In genomic region chr5:108345541-108346171, GRCh38 we compare ENCODE assay signal across 8 cellular contexts. TPM values are rescaled to one million over a fixed set of nuclear protein-coding genes. Genes with fewer than 3 reads are reported as not detected.
DNase-seq lines count a peak whose midpoint lies in the region; ATAC-seq, FAIRE-seq and TF ChIP-seq lines count a peak whose summit lies in the region.

No MANE protein-coding gene starts in this region.

- TF ChIP-seq CTCF in AG04449 (IDR thresholded peaks at IDR 0.05; ENCODE audit: insufficient read depth, low read length, missing control alignments) (no peak), GM12865 (IDR thresholded peaks at IDR 0.05; ENCODE audit: insufficient read depth, low read depth, low read length, missing control alignments) (peak; percentile 18), K562 (IDR thresholded peaks at IDR 0.05 in 2 of 3, conservative IDR thresholded peaks at IDR 0.05 in 1 of 3; ENCODE audit: insufficient read depth in 2 of 3, low read depth in 1 of 3, low read length in 3 of 3) (peak in 1 of 3 experiments; percentile 58; a peak in 2 of 6 replicates), lung (IDR thresholded peaks at IDR 0.05; ENCODE audit: control extremely low read depth, extremely low read depth) (peak; percentile 7)

- H3K27ac ChIP-seq in K562 (ENCODE audit: extremely low read depth, low read depth, low read length), result no peak overlapping the region
- H3K27ac ChIP-seq in lung (ENCODE audit: low read depth in 1 of 2, low read length in 1 of 2), result no peak overlapping the region

- H3K79me2 ChIP-seq in K562 (ENCODE audit: control insufficient read depth, insufficient read depth, low read length), result no peaks in the 10 kb centered on the region

- H3K36me3 ChIP-seq in K562 (ENCODE audit: control insufficient read depth, insufficient read depth, low read length) (no peaks in the 10 kb centered on the region), lung (ENCODE audit: control insufficient read depth in 2 of 2, insufficient read depth in 2 of 2, low read length in 2 of 2) (no peaks in the 10 kb centered on the region)

- peak; percentile 70 to 82 for TF ChIP-seq RAD21 in K562 (CRISPR knock-in tag; conservative IDR thresholded peaks at IDR 0.05 in 1 of 2, IDR thresholded peaks at IDR 0.05 in 1 of 2)

- no peaks in the 10 kb centered on the region for H3K9me1 ChIP-seq in K562 (ENCODE audit: control insufficient read depth, insufficient read depth, low read length)

- H3K4me3 ChIP-seq in AG04449 (ENCODE audit: low read depth, low read length) (no peak overlapping the region), GM12865 (ENCODE audit: low read depth, low read length) (no peak overlapping the region), K562 (no peak overlapping the region), lung (no peak overlapping the region)

- no peak for FAIRE-seq in K562 (lab: Jason Lieb, UNC)

- no peaks in the 10 kb centered on the region for H3K27me3 ChIP-seq in K562 (ENCODE audit: control insufficient read depth in 2 of 2, insufficient read depth in 2 of 2, low read length in 2 of 2)
- no peaks in the 10 kb centered on the region for H3K27me3 ChIP-seq in lung (ENCODE audit: control insufficient read depth, insufficient read depth)

- H3K9ac ChIP-seq in K562 (ENCODE audit: insufficient read depth in 1 of 2, low read depth in 2 of 2, low read length in 2 of 2), result no peak overlapping the region

- no peak for TF ChIP-seq EP300 in K562 (IDR thresholded peaks at IDR 0.05; ENCODE audit: low read length)

- POLR2A ChIA-PET in AG04449 (lab: Yijun Ruan, JAX) (no interaction called here), K562 (lab: Yijun Ruan, JAX) (interaction anchor here (0.6 to 1.2 kb wide), 4 partner anchors 73 to 146 kb away, joined by 3 read pairs; no protein-coding TSS in a partner anchor)

- H3K4me1 ChIP-seq in K562 (replicated peaks in 1 of 2; ENCODE audit: control insufficient read depth in 2 of 2, insufficient read depth in 2 of 2, low read length in 2 of 2) (no peaks in the 10 kb centered on the region), lung (ENCODE audit: control insufficient read depth in 2 of 2, insufficient read depth in 2 of 2, low read length in 2 of 2) (peaks cover 0 to 4% of the 10 kb centered on the region in 2 donors)

- 50% methylated on average over 2 of the region's 2 CpGs for WGBS in K562 (ENCODE audit: insufficient coverage, low coverage, missing lambda C conversion rate)
- 93 to 95% methylated on average over 2 of the region's 2 CpGs for WGBS in lung, 2 donors

- CTCF ChIA-PET in AG04449 (lab: Yijun Ruan, JAX) (interaction anchor here (0.9 to 7.2 kb wide), 14 partner anchors 10 to 198 kb away, joined by 3 to 132 read pairs (median 4); no protein-coding TSS in a partner anchor), K562 (lab: Yijun Ruan, JAX; ENCODE audit: low intra/inter-chr PET ratio) (interaction anchor here (1.2 to 2.2 kb wide), 3 partner anchors 83 to 197 kb away, joined by 4 to 18 read pairs (median 6); no protein-coding TSS in a partner anchor)

- no peak overlapping the region for H3K4me2 ChIP-seq in K562 (ENCODE audit: insufficient read depth, low read length)

- TF ChIP-seq POLR2A in K562 (conservative IDR thresholded peaks at IDR 0.05), result no peak

- H4K20me1 ChIP-seq in K562 (replicated peaks; ENCODE audit: control insufficient read depth, insufficient read depth, low read length), result no peaks in the 10 kb centered on the region

- in situ Hi-C loops in K562 (cut with MboI), result no loop called here

- intact Hi-C loops in K562 (cut with micrococcal nuclease), result loop anchor here (1.0 to 10.0 kb wide), 3 partner anchors 85 to 671 kb away; partner anchors contain the start of gene EFNA5

- H3K9me3 ChIP-seq in K562 (replicated peaks; ENCODE audit: control insufficient read depth, insufficient read depth, low read depth, low read length) (no peaks in the 10 kb centered on the region), lung (ENCODE audit: control insufficient read depth in 2 of 2, insufficient read depth in 1 of 2, low read length in 1 of 2) (no peaks in the 10 kb centered on the region)

- H2AFZ ChIP-seq in K562 (ENCODE audit: low read depth, low read length), result no peak overlapping the region

- DNase-seq in AG04449 (ENCODE audit: low read depth, low spot score) (peak; percentile 7), GM12865 (ENCODE audit: low read depth) (peak; percentile 42), NCI-H2227 (lab: John Stamatoyannopoulos, UW; ENCODE audit: unreplicated experiment) (peak; percentile 47), K562 (ENCODE audit: extremely low read depth in 1 of 4, low spot score in 3 of 4) (peak in 2 of 4 experiments; percentile 9 to 55), lung (ENCODE audit: low spot score) (no peak)
- no peak for DNase-seq in activated naive CD4-positive, alpha-beta T cell treated with anti-CD3 and anti-CD28 coated beads, Interleukin-2, amount 50 U/mL, for 16 hours
- DNase-seq in activated CD8-positive, alpha-beta memory T cell treated with anti-CD3 and anti-CD28 coated beads for 24 hours, result no peak

- peak; percentile 77 for ATAC-seq in HG02981 (IDR thresholded peaks at IDR 0.05; ENCODE audit: unreplicated experiment)
- peak; percentile 74 for ATAC-seq in K562
- no peak for ATAC-seq in lung (ENCODE audit: insufficient read depth, low FRiP score)

- BruUV-seq in K562 (replicated peaks; lab: Mats Ljungman, UMichigan), result no TSS peak

TF ChIP-seq in K562, 482 proteins besides CTCF, POLR2A, EP300 and RAD21:
- TF ChIP-seq WHSC1 (IDR thresholded peaks at IDR 0.05; ENCODE audit: low read length) (no peak), DEAF1 (CRISPR knock-in tag; IDR thresholded peaks at IDR 0.05) (peak; percentile 22; the same call in 1 of the 2 replicates), ZNF280A (IDR thresholded peaks at IDR 0.05; ENCODE audit: low read depth, partially characterized antibody) (no peak), ZNF586 (CRISPR knock-in tag; conservative IDR thresholded peaks at IDR 0.05) (no peak), SMC3 (conservative IDR thresholded peaks at IDR 0.05; ENCODE audit: insufficient read depth, low read depth, low read length) (0 out of 2 replicates have a peak, but pooled peaks have one; percentile 13), MAFG (tag; conservative IDR thresholded peaks at IDR 0.05) (peak; percentile 73), MAFF (IDR thresholded peaks at IDR 0.05; ENCODE audit: low read length) (peak; percentile 19; the same call in 1 of the 2 replicates), C11orf30 (IDR thresholded peaks at IDR 0.05; ENCODE audit: low read depth) (peak; percentile 70), ZNF316 (IDR thresholded peaks at IDR 0.05) (peak; percentile 83)

RNA-seq across cellular contexts. Expression of gene FBXL17, which starts 36.2 kb away (rescaled TPM):
- total RNA-seq in K562 (2011; cell fraction: chromatin; rRNA removed; ENCODE audit: low replicate concordance), result 5.1 and 5.3 TPM in 2 replicates
- 4.3 and 4.8 TPM in 2 replicates for total RNA-seq in K562 (2011; cell fraction: nucleolus; rRNA removed)
- 3.3 and 4.2 TPM in 2 replicates for total RNA-seq in K562 (2011; cell fraction: nucleoplasm; rRNA removed)
- total RNA-seq in K562 (2014; rRNA removed), result 1.8 and 2.2 TPM in 2 replicates
- 4.1 and 5.2 TPM in 2 replicates for total RNA-seq in K562 (2014; rRNA removed; fragmentation: Illumina TruSeq; extraction: Trizol)
- total RNA-seq in K562 (2015; rRNA removed; fragmentation: Illumina TruSeq; extraction: Trizol), result 5.0 and 5.4 TPM in 2 replicates
- total RNA-seq in K562 (2021), result 3.0 and 3.1 TPM in 2 replicates
- polyA plus RNA-seq in K562 (2011; rRNA removed), result 0.87 and 1.3 TPM in 2 replicates
- polyA plus RNA-seq in K562 (2011; cell fraction: cytosol; rRNA removed), result 0.40 and 0.54 TPM in 2 replicates
- 1.4 and 2.2 TPM in 2 replicates for polyA plus RNA-seq in K562 (2011; cell fraction: nucleus; rRNA removed)
- polyA plus RNA-seq in K562 (2012), result 5.0 and 6.3 TPM in 2 replicates
- polyA plus RNA-seq in K562 (2014; fragmentation: Illumina TruSeq; extraction: Trizol), result 2.0 and 2.1 TPM in 2 replicates
- under 1 TPM; 0.32 to 0.48 TPM for polyA plus RNA-seq in K562 (2014; fragmentation: Nextera tagmentation; extraction: Ambion mirVana)
- 1.2 and 2.5 TPM in 2 replicates for polyA plus RNA-seq in K562 (2014; rRNA removed)
- 1.3 and 4.4 TPM in 2 replicates for polyA minus RNA-seq in K562 (2011; rRNA and poly(A)+ RNA removed)
- polyA minus RNA-seq in K562 (2011; cell fraction: cytosol; rRNA and poly(A)+ RNA removed), result 0.55 and 1.3 TPM in 2 replicates
- polyA minus RNA-seq in K562 (2011; cell fraction: nucleus; rRNA and poly(A)+ RNA removed), result 4.8 and 7.8 TPM in 2 replicates
- 10 to 100 TPM; 21.4 to 23.9 TPM for total RNA-seq in lung
- 1 to 10 TPM; 4.0 to 5.8 TPM for polyA plus RNA-seq in lung

Comparison
In these comparisons a context has a peak if more than half of its experiments do, and no peak if none do; other contexts are left out.
1. DNase-seq: peak in AG04449 (single experiment), GM12865 (single experiment) and NCI-H2227 (single experiment); none in lung (single experiment), activated naive CD4-positive, alpha-beta T cell treated with anti-CD3 and anti-CD28 coated beads, Interleukin-2, amount 50 U/mL, for 16 hours (single experiment) and activated CD8-positive, alpha-beta memory T cell treated with anti-CD3 and anti-CD28 coated beads for 24 hours (single experiment).